ENCODE assay signal across 18 cellular contexts in genomic region chr5:144276034-144276822, GRCh38.
DNase-seq lines count a peak whose midpoint lies in the region; ATAC-seq and TF ChIP-seq lines count a peak whose summit lies in the region.
"Had no signal": no experiment of that assay in that cellular context is flagged by ENCODE, and none has a peak within 500 bp of the region (broad histone marks: within the 10 kb centered on the region; RNA-seq: fewer than 3 reads in every experiment).

No MANE protein-coding gene starts in this region.

- H3K4me3 ChIP-seq in AG10803 (ENCODE audit: low read length) (no peak overlapping the region), body of pancreas (no peak overlapping the region)
- H3K4me3 ChIP-seq: cardiac muscle cell, lower lobe of right lung, mucosa of descending colon had no signal

- H3K36me3 ChIP-seq in body of pancreas (replicated peaks in 1 of 2; ENCODE audit: insufficient read depth in 1 of 2, low read depth in 2 of 2): no peaks in the 10 kb centered on the region
- H3K36me3 ChIP-seq: cardiac muscle cell, lower lobe of right lung had no signal

- no peak for ATAC-seq in HG03139 (IDR thresholded peaks at IDR 0.05; ENCODE audit: unreplicated experiment)
- no peak for ATAC-seq in body of pancreas
- no peak for ATAC-seq in GM21360 (IDR thresholded peaks at IDR 0.05; ENCODE audit: unreplicated experiment)
- ATAC-seq: activated CD4-positive, alpha-beta T cell treated with anti-CD3 and anti-CD28 coated beads for 36 hours; HCT116; mucosa of descending colon had no signal

- TF ChIP-seq POLR2A in body of pancreas (IDR thresholded peaks at IDR 0.05): no peak

- H3K27me3 ChIP-seq in body of pancreas: no peaks in the 10 kb centered on the region
- H3K27me3 ChIP-seq: cardiac muscle cell had no signal

- no peaks in the 10 kb centered on the region for H3K9me3 ChIP-seq in body of pancreas
- H3K9me3 ChIP-seq: mucosa of descending colon had no signal

- 77 to 79% methylated on average over 5 of the region's 5 CpGs for WGBS in body of pancreas, 2 donors

- intact Hi-C loops in body of pancreas (cut with DNase I): no loop called here

- H3K27ac ChIP-seq in caudate nucleus (ENCODE audit: low read depth, low read length): peak overlapping the region; percentile 1
- H3K27ac ChIP-seq in body of pancreas: no peak overlapping the region
- H3K27ac ChIP-seq: cardiac muscle cell, lower lobe of right lung had no signal

- TF ChIP-seq CTCF in AG10803 (conservative IDR thresholded peaks at IDR 0.05; ENCODE audit: low read length) (no peak), body of pancreas (IDR thresholded peaks at IDR 0.05) (no peak)

- no peaks in the 10 kb centered on the region for H3K4me1 ChIP-seq in body of pancreas
- H3K4me1 ChIP-seq: lower lobe of right lung had no signal

- DNase-seq in AG10803 (ENCODE audit: low read depth) (peak; percentile 37), M059J (ENCODE audit: low read depth) (peak; percentile 11), caudate nucleus (lab: John Stamatoyannopoulos, UW) (no peak), myocyte (ENCODE audit: low read depth) (peak; percentile 38), body of pancreas (no peak)
- no peak for DNase-seq in central memory CD4-positive, alpha-beta T cell
- DNase-seq: activated CD4-positive, alpha-beta T cell treated with anti-CD3 and anti-CD28 coated beads for 36 hours; CD4-positive, alpha-beta memory T cell; DMS 273 treated with DMSO at 0.1 percent for 48 hours; foreskin melanocyte; GF-D8; kidney; lower lobe of right lung; mucosa of descending colon had no signal

Comparison
In these comparisons a context has a peak if more than half of its experiments do, and no peak if none do; other contexts are left out.
1. DNase-seq: peak in AG10803 (single experiment), M059J (single experiment) and myocyte (single experiment); none in caudate nucleus (0 of 61), body of pancreas (0 of 4) and central memory CD4-positive, alpha-beta T cell (single experiment).